7 cellular contexts compared by ENCODE assay signal in genomic region chr4:135840781-135841180, GRCh38.
"Had no signal": no experiment of that assay in that cellular context is flagged by ENCODE, and none has a peak within 500 bp of the region (broad histone marks: within the 10 kb centered on the region; RNA-seq: fewer than 3 reads in every experiment).

No MANE protein-coding gene starts in this region.

- H3K4me3 ChIP-seq: K562 had no signal

- H3K27ac Mint-ChIP-seq: IgD-negative memory B cell had no signal

- H3K27ac ChIP-seq: HL-60 had no signal

- ATAC-seq: HepG2, K562 had no signal

- H3K4me3 Mint-ChIP-seq: IgD-negative memory B cell had no signal

- H3K27me3 Mint-ChIP-seq: IgD-negative memory B cell had no signal

- DNase-seq: IMR-90, KBM-7, KG1 had no signal

- H3K36me3 Mint-ChIP-seq: IgD-negative memory B cell had no signal

- H3K4me1 Mint-ChIP-seq: IgD-negative memory B cell had no signal
